In genomic region chr1:9849691-9850441, GRCh38 we compare ENCODE assay signal across 8 cellular contexts.
DNase-seq lines count a peak whose midpoint lies in the region; TF ChIP-seq lines count a peak whose summit lies in the region.
"Had no signal": no experiment of that assay in that cellular context is flagged by ENCODE, and none has a peak within 500 bp of the region (broad histone marks: within the 10 kb centered on the region; RNA-seq: fewer than 3 reads in every experiment).

No MANE protein-coding gene starts in this region.

- H3K79me2 ChIP-seq in SU-DHL-6 (ENCODE audit: insufficient read depth, low read length), result peaks cover 12% of the 10 kb centered on the region

- H3K9me2 ChIP-seq in SU-DHL-6 (replicated peaks; ENCODE audit: insufficient read depth, low read length), result no peaks in the 10 kb centered on the region

- H3K4me2 ChIP-seq in SU-DHL-6 (ENCODE audit: low read depth, low read length, poor library complexity, severe bottlenecking), result peak overlapping the region; percentile 76

- DNase-seq in GM10248 (ENCODE audit: extremely low spot score), result peak; percentile 82
- DNase-seq in HEK293T (ENCODE audit: extremely low spot score), result peak; percentile 48
- peak; percentile 77 for DNase-seq in inferior parietal cortex (ENCODE audit: extremely low spot score)
- no peak for DNase-seq in HK-2 (ENCODE audit: unreplicated experiment)
- DNase-seq in dedifferentiated amniotic fluid mesenchymal stem cell (ENCODE audit: extremely low spot score), result no peak
- no peak for DNase-seq in Ammon's horn (ENCODE audit: low spot score)
- DNase-seq: activated CD8-positive, alpha-beta memory T cell treated with anti-CD3 and anti-CD28 coated beads, Interleukin-2, amount 50 U/mL, for 48 hours had no signal

- peak overlapping the region; percentile 98 for H3K27ac ChIP-seq in SU-DHL-6 (ENCODE audit: low read depth, low read length)

- peak overlapping the region; percentile 69 for H3K9ac ChIP-seq in SU-DHL-6 (ENCODE audit: low read length)

- no peak overlapping the region for H2AFZ ChIP-seq in SU-DHL-6 (ENCODE audit: low read depth, low read length, severe bottlenecking)

- no peaks in the 10 kb centered on the region for H3K9me3 ChIP-seq in SU-DHL-6 (ENCODE audit: insufficient read depth, low read length)

- H3K27me3 ChIP-seq in SU-DHL-6 (ENCODE audit: low read length), result no peaks in the 10 kb centered on the region

- H4K20me1 ChIP-seq in SU-DHL-6 (ENCODE audit: low read depth, low read length), result no peaks in the 10 kb centered on the region

- peak overlapping the region; percentile 59 for H3K4me3 ChIP-seq in SU-DHL-6 (ENCODE audit: insufficient read depth, low read length, poor library complexity, severe bottlenecking)

- POLR2A ChIA-PET in GM10248 (lab: Yijun Ruan, JAX), result interaction anchor here (0.6 kb wide), 1 partner anchor 119 kb away, joined by 6 read pairs; no protein-coding TSS in a partner anchor
- POLR2A ChIA-PET in HEK293T (lab: Yijun Ruan, JAX), result interaction anchor here (0.7 kb wide), 1 partner anchor 11 kb away, joined by 3 read pairs; no protein-coding TSS in a partner anchor

- H3K36me3 ChIP-seq in SU-DHL-6 (ENCODE audit: low read length), result peaks cover 10% of the 10 kb centered on the region

- peaks cover 32% of the 10 kb centered on the region for H3F3A ChIP-seq in SU-DHL-6 (ENCODE audit: insufficient read depth)

- CTCF ChIA-PET in GM10248 (lab: Yijun Ruan, JAX) (interaction anchor here (0.6 to 3.4 kb wide), 8 partner anchors 19 to 234 kb away, joined by 3 to 10 read pairs (median 4); no protein-coding TSS in a partner anchor), HEK293T (lab: Yijun Ruan, JAX) (interaction anchor here (1.7 kb wide), 1 partner anchor 12 kb away, joined by 3 read pairs; no protein-coding TSS in a partner anchor)

- no peak for TF ChIP-seq CTCF in GM10248 (IDR thresholded peaks at IDR 0.05; ENCODE audit: control extremely low read depth, extremely low read depth, low read depth, missing control alignments)
- no peak for TF ChIP-seq CTCF in SU-DHL-6 (IDR thresholded peaks at IDR 0.05; ENCODE audit: insufficient read depth, low read length, poor library complexity, severe bottlenecking)

TF ChIP-seq in HEK293T, 16 proteins besides CTCF, POLR2A, EP300 and RAD21:
- TF ChIP-seq L3MBTL2 (conservative IDR thresholded peaks at IDR 0.05) (no peak), ZNF384 (IDR thresholded peaks at IDR 0.05) (no peak), NFRKB (IDR thresholded peaks at IDR 0.05) (no peak), PKNOX1 (IDR thresholded peaks at IDR 0.05) (no peak), CTBP1 (IDR thresholded peaks at IDR 0.05; ENCODE audit: borderline replicate concordance) (no peak), FOXM1 (IDR thresholded peaks at IDR 0.05; ENCODE audit: borderline replicate concordance) (no peak), FOXK2 (IDR thresholded peaks at IDR 0.05) (no peak), SUZ12 (IDR thresholded peaks at IDR 0.05) (no peak)

Comparison
In these comparisons a context has a peak if more than half of its experiments do, and no peak if none do; other contexts are left out.
1. DNase-seq: peak in GM10248 (single experiment), HEK293T (single experiment) and inferior parietal cortex (single experiment); none in HK-2 (single experiment), dedifferentiated amniotic fluid mesenchymal stem cell (single experiment) and Ammon's horn (single experiment).